16 cellular contexts compared by ENCODE assay signal in genomic region chr7:151792671-151793070, GRCh38.
"Had no signal": no experiment of that assay in that cellular context is flagged by ENCODE, and none has a peak within 500 bp of the region (broad histone marks: within the 10 kb centered on the region; RNA-seq: fewer than 3 reads in every experiment).

No MANE protein-coding gene starts in this region.

- H3K27ac Mint-ChIP-seq: activated CD8-positive, alpha-beta T cell treated with anti-CD3 and anti-CD28 coated beads for 36 hours; activated naive CD8-positive, alpha-beta T cell treated with anti-CD3 and anti-CD28 coated beads, Interleukin-2, amount 10 ng/mL, durations not matched to agents 7 days and 5 days; T-helper 1 cell treated with Interleukin-12 subunit alpha and Interleukin-12 subunit beta and Interleukin-4 antibody, amounts not matched to agents 30 μg/mL and 1 μg/mL, for 36 hours had no signal

- H3K4me3 ChIP-seq: breast epithelium, gastroesophageal sphincter, sigmoid colon, thyroid gland, vagina had no signal

- H3K9me3 ChIP-seq: breast epithelium, gastroesophageal sphincter, sigmoid colon, thyroid gland, vagina had no signal

- H3K27me3 Mint-ChIP-seq: activated CD8-positive, alpha-beta T cell treated with anti-CD3 and anti-CD28 coated beads for 36 hours; activated naive CD8-positive, alpha-beta T cell treated with anti-CD3 and anti-CD28 coated beads, Interleukin-2, amount 10 ng/mL, durations not matched to agents 7 days and 5 days; memory B cell; naive thymus-derived CD8-positive, alpha-beta T cell; stimulated activated memory B cell treated with anti-CD40 and anti-IgM and Interleukin-4, amounts not matched to agents 10 μg/mL and 1 μg/mL and 100 μg/mL, for 72 hours had no signal

- H3K27me3 ChIP-seq: breast epithelium, dorsolateral prefrontal cortex, gastroesophageal sphincter, sigmoid colon, thyroid gland, vagina had no signal

- ATAC-seq: activated CD8-positive, alpha-beta T cell treated with anti-CD3 and anti-CD28 coated beads for 36 hours; naive thymus-derived CD8-positive, alpha-beta T cell; stimulated activated memory B cell treated with anti-CD40 and anti-IgM and Interleukin-4, amounts not matched to agents 10 μg/mL and 1 μg/mL and 100 μg/mL, for 72 hours had no signal

- H3K9me3 Mint-ChIP-seq: activated CD8-positive, alpha-beta T cell treated with anti-CD3 and anti-CD28 coated beads for 36 hours; activated naive CD8-positive, alpha-beta T cell treated with anti-CD3 and anti-CD28 coated beads, Interleukin-2, amount 10 ng/mL, durations not matched to agents 7 days and 5 days; memory B cell; naive thymus-derived CD8-positive, alpha-beta T cell; stimulated activated memory B cell treated with anti-CD40 and anti-IgM and Interleukin-4, amounts not matched to agents 10 μg/mL and 1 μg/mL and 100 μg/mL, for 72 hours; T-helper 1 cell treated with Interleukin-12 subunit alpha and Interleukin-12 subunit beta and Interleukin-4 antibody, amounts not matched to agents 30 μg/mL and 1 μg/mL, for 36 hours had no signal

- H3K36me3 ChIP-seq: breast epithelium, gastroesophageal sphincter, sigmoid colon, thyroid gland, vagina had no signal

- H3K36me3 Mint-ChIP-seq: activated naive CD8-positive, alpha-beta T cell treated with anti-CD3 and anti-CD28 coated beads, Interleukin-2, amount 10 ng/mL, durations not matched to agents 7 days and 5 days; stimulated activated memory B cell treated with anti-CD40 and anti-IgM and Interleukin-4, amounts not matched to agents 10 μg/mL and 1 μg/mL and 100 μg/mL, for 72 hours had no signal

- H3K4me3 Mint-ChIP-seq: activated CD8-positive, alpha-beta T cell treated with anti-CD3 and anti-CD28 coated beads for 36 hours; activated naive CD8-positive, alpha-beta T cell treated with anti-CD3 and anti-CD28 coated beads, Interleukin-2, amount 10 ng/mL, durations not matched to agents 7 days and 5 days; memory B cell; naive thymus-derived CD8-positive, alpha-beta T cell; stimulated activated memory B cell treated with anti-CD40 and anti-IgM and Interleukin-4, amounts not matched to agents 10 μg/mL and 1 μg/mL and 100 μg/mL, for 72 hours; T-helper 1 cell treated with Interleukin-12 subunit alpha and Interleukin-12 subunit beta and Interleukin-4 antibody, amounts not matched to agents 30 μg/mL and 1 μg/mL, for 36 hours had no signal

- H3K27ac ChIP-seq: vagina had no signal

- DNase-seq: activated CD4-positive, alpha-beta T cell treated with anti-CD3 and anti-CD28 coated beads for 4 hours; activated CD8-positive, alpha-beta T cell treated with anti-CD3 and anti-CD28 coated beads for 36 hours; activated gamma-delta T cell treated with Interleukin-2 at 50 U/mL for 16 hours; activated naive CD8-positive, alpha-beta T cell treated with anti-CD3 and anti-CD28 coated beads, Interleukin-2, amount 10 ng/mL, durations not matched to agents 7 days and 5 days; naive thymus-derived CD8-positive, alpha-beta T cell; stimulated activated CD4-positive, alpha-beta T cell treated with anti-CD3 and anti-CD28 coated beads, Interleukin-12 subunit alpha, Interleukin-12 subunit beta, amount 100 ng/mL, for 4 hours; stimulated activated CD4-positive, alpha-beta T cell treated with anti-CD3 and anti-CD28 coated beads, Interleukin-2, amount 100 ng/mL, for 24 hours; thyroid gland had no signal
